Comparison of ENCODE assay signal across 20 cellular contexts in the genomic region with DNA sequence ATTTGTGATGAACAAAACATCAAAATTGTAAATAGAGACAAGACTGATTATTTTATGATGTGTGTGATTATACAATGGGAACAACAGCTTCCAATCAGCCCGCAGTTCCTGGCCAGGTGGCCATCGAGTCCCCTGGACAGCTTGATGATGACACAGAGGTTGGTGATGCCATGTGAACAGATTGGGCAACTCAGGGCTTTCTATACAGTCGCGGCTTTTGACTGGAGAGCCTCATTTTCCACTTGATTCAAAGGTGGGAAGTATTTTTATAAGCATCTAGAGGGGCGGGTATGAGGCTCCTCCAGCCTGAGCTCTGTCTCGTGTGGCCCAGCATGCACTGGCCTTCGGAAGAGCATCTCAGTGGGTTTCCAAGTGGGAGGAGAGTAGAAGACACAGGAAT.
"Had no signal": no experiment of that assay in that cellular context is flagged by ENCODE, and none has a peak within 500 bp of the region (broad histone marks: within the 10 kb centered on the region; RNA-seq: fewer than 3 reads in every experiment).

No MANE protein-coding gene starts in this region.

- H3K27me3 ChIP-seq: body of pancreas, foreskin keratinocyte, testis, vagina had no signal

- H3K36me3 ChIP-seq: prostate gland, spleen, vagina had no signal

- ATAC-seq: activated T-cell treated with anti-CD3 and anti-CD28 coated beads, Interleukin-2, amount 50 U/mL, for 72 hours; body of pancreas; foreskin keratinocyte; natural killer cell had no signal

- H3K27ac ChIP-seq: body of pancreas, foreskin keratinocyte, prostate gland, spleen, testis, vagina had no signal

- H3K9me3 ChIP-seq: body of pancreas, prostate gland, spleen, testis, vagina had no signal

- DNase-seq: activated CD4-positive, alpha-beta memory T cell treated with anti-CD3 and anti-CD28 coated beads for 36 hours; activated CD4-positive, alpha-beta T cell treated with anti-CD3 and anti-CD28 coated beads for 48 hours; activated gamma-delta T cell; activated T-cell treated with anti-CD3 and anti-CD28 coated beads, Interleukin-2, amount 50 U/mL, for 72 hours; anterior cingulate cortex; body of pancreas; effector CD4-positive, alpha-beta T cell; erythroblast; foreskin keratinocyte; kidney; midbrain; natural killer cell; stimulated activated CD4-positive, alpha-beta T cell treated with anti-CD3 and anti-CD28 coated beads, Interleukin-4, amount 100 ng/mL, for 1 hour; stimulated activated naive CD4-positive, alpha-beta T cell; testis; trophoblast cell had no signal

- H3K4me3 ChIP-seq: body of pancreas, lung, prostate gland, spleen, testis, vagina had no signal
